ENCODE assay signal across 29 cellular contexts in genomic region chr17:72662827-72663190, GRCh38.
"Had no signal": no experiment of that assay in that cellular context is flagged by ENCODE, and none has a peak within 500 bp of the region (broad histone marks: within the 10 kb centered on the region; RNA-seq: fewer than 3 reads in every experiment).

No MANE protein-coding gene starts in this region.

- H3K27ac Mint-ChIP-seq: effector memory CD8-positive, alpha-beta T cell; naive B cell; natural killer cell treated with Interleukin-12 subunit alpha and Interleukin-12 subunit beta and Interleukin-15 and Interleukin-18, amount 100 ng/mL, for 72 hours; stimulated activated memory B cell treated with anti-CD40 and anti-IgM and Interleukin-4, amounts not matched to agents 10 μg/mL and 1 μg/mL and 100 μg/mL, for 72 hours had no signal

- H3K27me3 ChIP-seq: esophagus squamous epithelium, heart right ventricle, left lung, neutrophil, pancreas, spleen, testis, tibial artery had no signal

- H3K9me3 ChIP-seq: esophagus squamous epithelium, heart right ventricle, left lung, mucosa of descending colon, neutrophil, pancreas, spleen, testis, tibial artery had no signal

- H3K27ac ChIP-seq: esophagus squamous epithelium, heart right ventricle, left lung, neutrophil, pancreas, spleen, testis, tibial artery had no signal

- H3K4me3 Mint-ChIP-seq: effector memory CD8-positive, alpha-beta T cell; mesothelial cell of epicardium; natural killer cell treated with Interleukin-12 subunit alpha and Interleukin-12 subunit beta and Interleukin-15 and Interleukin-18, amount 100 ng/mL, for 72 hours; neural crest cell; stimulated activated memory B cell treated with anti-CD40 and anti-IgM and Interleukin-4, amounts not matched to agents 10 μg/mL and 1 μg/mL and 100 μg/mL, for 72 hours; type B pancreatic cell had no signal

- H3K9me3 Mint-ChIP-seq: effector memory CD8-positive, alpha-beta T cell; natural killer cell treated with Interleukin-12 subunit alpha and Interleukin-12 subunit beta and Interleukin-15 and Interleukin-18, amount 100 ng/mL, for 72 hours had no signal

- H3K4me3 ChIP-seq: esophagus squamous epithelium, heart right ventricle, left lung, mucosa of descending colon, pancreas, spleen, testis, tibial artery had no signal

- H3K4me1 Mint-ChIP-seq: naive B cell; stimulated activated memory B cell treated with anti-CD40 and anti-IgM and Interleukin-4, amounts not matched to agents 10 μg/mL and 1 μg/mL and 100 μg/mL, for 72 hours had no signal

- DNase-seq: cortex of kidney; effector memory CD8-positive, alpha-beta T cell; erythroblast; esophagus squamous epithelium; foreskin melanocyte; glutamatergic neuron; heart right ventricle; hippocampal formation; left cardiac atrium; left lung; mesenchymal stem cell; mucosa of descending colon; naive B cell; pancreas; spleen; stimulated activated CD4-positive, alpha-beta T cell treated with anti-CD3 and anti-CD28 coated beads, Interleukin-4, amount 100 ng/mL, for 4 hours; stimulated activated naive CD8-positive, alpha-beta T cell treated with anti-CD3 and anti-CD28 coated beads, Interleukin-15, Interleukin-2, amounts not matched to agents 100 U/mL and 50 U/mL, for 24 hours; substantia nigra; testis; tibial artery had no signal

- H3K27me3 Mint-ChIP-seq: effector memory CD8-positive, alpha-beta T cell; naive B cell; natural killer cell treated with Interleukin-12 subunit alpha and Interleukin-12 subunit beta and Interleukin-15 and Interleukin-18, amount 100 ng/mL, for 72 hours; stimulated activated memory B cell treated with anti-CD40 and anti-IgM and Interleukin-4, amounts not matched to agents 10 μg/mL and 1 μg/mL and 100 μg/mL, for 72 hours; type B pancreatic cell had no signal

- H3K36me3 ChIP-seq: esophagus squamous epithelium, heart right ventricle, left lung, neutrophil, pancreas, tibial artery had no signal

- H3K4me1 ChIP-seq: left lung, pancreas, spleen had no signal

- FAIRE-seq: endometrium, islet of Langerhans, pancreas had no signal

- H3K36me3 Mint-ChIP-seq: mesothelial cell of epicardium; natural killer cell treated with Interleukin-12 subunit alpha and Interleukin-12 subunit beta and Interleukin-15 and Interleukin-18, amount 100 ng/mL, for 72 hours; type B pancreatic cell had no signal

- ATAC-seq: effector memory CD8-positive, alpha-beta T cell; heart right ventricle; left cardiac atrium; left lung; mucosa of descending colon; natural killer cell treated with Interleukin-12 subunit alpha and Interleukin-12 subunit beta and Interleukin-15 and Interleukin-18, amount 100 ng/mL, for 72 hours; pancreas; sciatic nerve; stimulated activated memory B cell treated with anti-CD40 and anti-IgM and Interleukin-4, amounts not matched to agents 10 μg/mL and 1 μg/mL and 100 μg/mL, for 72 hours; stimulated activated naive CD8-positive, alpha-beta T cell treated with anti-CD3 and anti-CD28 coated beads, Interleukin-15, Interleukin-2, amounts not matched to agents 100 U/mL and 50 U/mL, for 24 hours had no signal
